ENCODE assay signal across 24 cellular contexts in the genomic region with DNA sequence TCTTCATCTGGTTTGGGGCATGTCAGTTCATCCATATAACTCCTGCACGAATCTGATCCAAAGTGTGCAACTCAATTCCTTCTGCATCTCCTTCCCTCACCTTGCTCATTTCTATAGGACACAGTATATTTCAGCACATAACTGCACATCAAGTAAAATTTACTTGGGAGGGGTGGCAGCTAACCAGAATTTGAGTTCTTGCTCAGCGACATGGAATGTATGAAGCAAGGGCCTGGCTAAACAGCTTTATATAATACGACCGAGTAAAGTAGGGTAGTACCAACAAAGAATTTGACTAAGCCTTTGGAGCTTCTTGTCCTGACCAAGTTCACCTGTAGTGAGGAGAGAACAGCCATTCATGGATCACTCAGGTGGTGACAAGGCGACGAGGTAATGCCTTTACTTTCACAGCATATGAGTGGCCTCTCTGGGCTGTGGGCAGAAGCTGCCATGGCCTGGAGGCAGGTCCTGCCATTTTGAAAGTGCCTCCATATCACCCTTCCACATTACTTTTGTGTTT.
A peak's percentile ranks its signal among the peaks of the same experiment; 100 is the strongest.
DNase-seq lines count a peak whose midpoint lies in the region; ATAC-seq and TF ChIP-seq lines count a peak whose summit lies in the region.
"Had no signal": no experiment of that assay in that cellular context is flagged by ENCODE, and none has a peak within 500 bp of the region (broad histone marks: within the 10 kb centered on the region; RNA-seq: fewer than 3 reads in every experiment).

No MANE protein-coding gene starts in this region.

- intact Hi-C loops in breast epithelium (cut with DNase I; ENCODE audit: low total_unique reads) = no loop called here
- intact Hi-C loops in MCF 10A (cut with micrococcal nuclease) = no loop called here
- intact Hi-C loops in psoas muscle (cut with DNase I) = loop anchor here in 1 of 2 donors (5.0 kb wide), 1 partner anchor 748 kb away; no protein-coding TSS in a partner anchor

- H3K27ac Mint-ChIP-seq in MCF 10A (ENCODE audit: low read depth, unreplicated experiment) = no peak overlapping the region
- H3K27ac Mint-ChIP-seq: effector memory CD8-positive, alpha-beta T cell; memory B cell; naive B cell; stimulated activated effector memory CD8-positive, alpha-beta T cell treated with anti-CD3 and anti-CD28 coated beads, Interleukin-12 subunit alpha, Interleukin-12 subunit beta, amount 100 ng/mL, for 72 hours had no signal

- TF ChIP-seq POLR2A in breast epithelium (IDR thresholded peaks at IDR 0.05) = no peak

- H3K4me3 ChIP-seq in breast epithelium (no peak overlapping the region), rectal smooth muscle tissue (ENCODE audit: low read length) (no peak overlapping the region), psoas muscle (no peak overlapping the region)
- H3K4me3 ChIP-seq: heart left ventricle had no signal

- H3K4me3 Mint-ChIP-seq in MCF 10A (ENCODE audit: unreplicated experiment) = no peak overlapping the region
- H3K4me3 Mint-ChIP-seq: activated T-cell treated with anti-CD3 and anti-CD28 coated beads, Interleukin-2, amount 50 U/mL, for 4 hours; effector memory CD8-positive, alpha-beta T cell; memory B cell; naive B cell; stimulated activated effector memory CD8-positive, alpha-beta T cell treated with anti-CD3 and anti-CD28 coated beads, Interleukin-12 subunit alpha, Interleukin-12 subunit beta, amount 100 ng/mL, for 72 hours had no signal

- POLR2A ChIA-PET in MCF 10A (lab: Yijun Ruan, JAX) = no interaction called here

- no peaks in the 10 kb centered on the region for H3K36me3 ChIP-seq in breast epithelium
- H3K36me3 ChIP-seq in rectal smooth muscle tissue (ENCODE audit: control insufficient read depth, insufficient read depth, low read length) = no peaks in the 10 kb centered on the region
- H3K36me3 ChIP-seq in psoas muscle (ENCODE audit: insufficient read depth in 1 of 2, low read depth in 1 of 2) = no peaks in the 10 kb centered on the region
- H3K36me3 ChIP-seq: brain microvascular endothelial cell had no signal

- no peaks in the 10 kb centered on the region for H3K27me3 Mint-ChIP-seq in MCF 10A (ENCODE audit: insufficient read depth, unreplicated experiment)
- H3K27me3 Mint-ChIP-seq: memory B cell had no signal

- H3K9me3 ChIP-seq in breast epithelium (no peaks in the 10 kb centered on the region), psoas muscle (no peaks in the 10 kb centered on the region)

- DNase-seq in breast epithelium (ENCODE audit: low spot score in 2 of 2) = no peak
- no peak for DNase-seq in MCF 10A (ENCODE audit: unreplicated experiment)
- DNase-seq in fibroblast of peridontal ligament (ENCODE audit: extremely low read depth) = peak; percentile 70
- DNase-seq in NCI-H82 (lab: John Stamatoyannopoulos, UW) = no peak
- DNase-seq in NCI-H2029 (lab: John Stamatoyannopoulos, UW) = no peak
- no peak for DNase-seq in psoas muscle
- DNase-seq: activated CD4-positive, alpha-beta T cell treated with anti-CD3 and anti-CD28 coated beads for 4 hours; activated T-cell treated with anti-CD3 and anti-CD28 coated beads, Interleukin-2, amount 50 U/mL, for 4 hours; brain microvascular endothelial cell; effector memory CD8-positive, alpha-beta T cell; GDM1; heart left ventricle; KG1; left colon; naive B cell; NCI-H1436 treated with DMSO at 0.1 percent for 48 hours; NCI-H524 treated with DMSO at 0.1 percent for 48 hours; occipital lobe; stimulated activated CD4-positive, alpha-beta T cell treated with anti-CD3 and anti-CD28 coated beads, Interleukin-2, amount 100 ng/mL, for 48 hours had no signal

- ATAC-seq in HG03175 (IDR thresholded peaks at IDR 0.05; ENCODE audit: unreplicated experiment) (no peak), psoas muscle (no peak)
- ATAC-seq: activated T-cell treated with anti-CD3 and anti-CD28 coated beads, Interleukin-2, amount 50 U/mL, for 4 hours; effector memory CD8-positive, alpha-beta T cell; heart left ventricle; left colon; stimulated activated effector memory CD8-positive, alpha-beta T cell treated with anti-CD3 and anti-CD28 coated beads, Interleukin-12 subunit alpha, Interleukin-12 subunit beta, amount 100 ng/mL, for 72 hours had no signal

- H3K4me1 ChIP-seq in breast epithelium (no peaks in the 10 kb centered on the region), rectal smooth muscle tissue (ENCODE audit: control insufficient read depth, insufficient read depth, low read length) (peaks cover 29% of the 10 kb centered on the region), psoas muscle (peaks cover 27% of the 10 kb centered on the region)

- H3K4me1 Mint-ChIP-seq in MCF 10A (ENCODE audit: insufficient read depth, unreplicated experiment) = peaks cover 30% of the 10 kb centered on the region
- H3K4me1 Mint-ChIP-seq: memory B cell had no signal

- WGBS in psoas muscle, 3 donors = 77 to 84% (median 79%) methylated on average over 6 of the region's 6 CpGs

- no TSS peak for BruUV-seq in MCF 10A (replicated peaks; lab: Mats Ljungman, UMichigan)

- H3K27ac ChIP-seq in breast epithelium (peak overlapping the region; percentile 59 to 71), rectal smooth muscle tissue (ENCODE audit: low read depth, low read length) (peak overlapping the region; percentile 78), psoas muscle (no peak overlapping the region)
- H3K27ac ChIP-seq: 22Rv1, brain microvascular endothelial cell had no signal

- H3K36me3 Mint-ChIP-seq in MCF 10A (ENCODE audit: insufficient read depth, unreplicated experiment) = no peaks in the 10 kb centered on the region
- H3K36me3 Mint-ChIP-seq: stimulated activated effector memory CD8-positive, alpha-beta T cell treated with anti-CD3 and anti-CD28 coated beads, Interleukin-12 subunit alpha, Interleukin-12 subunit beta, amount 100 ng/mL, for 72 hours had no signal

- no peaks in the 10 kb centered on the region for H3K9me3 Mint-ChIP-seq in MCF 10A (ENCODE audit: unreplicated experiment)
- H3K9me3 Mint-ChIP-seq: effector memory CD8-positive, alpha-beta T cell; memory B cell; stimulated activated effector memory CD8-positive, alpha-beta T cell treated with anti-CD3 and anti-CD28 coated beads, Interleukin-12 subunit alpha, Interleukin-12 subunit beta, amount 100 ng/mL, for 72 hours had no signal

- CTCF ChIA-PET in MCF 10A (lab: Yijun Ruan, JAX) = interaction anchor here (0.7 to 0.8 kb wide), 2 partner anchors 60 to 664 kb away, joined by 3 to 4 read pairs; no protein-coding TSS in a partner anchor

- TF ChIP-seq CTCF in breast epithelium (IDR thresholded peaks at IDR 0.05) (no peak), MCF 10A (IDR thresholded peaks at IDR 0.05; ENCODE audit: unreplicated experiment) (no peak), psoas muscle (IDR thresholded peaks at IDR 0.05) (no peak)

- no peak overlapping the region for H3K9ac ChIP-seq in rectal smooth muscle tissue (ENCODE audit: low read length)

- H3K27me3 ChIP-seq in breast epithelium = no peaks in the 10 kb centered on the region
- H3K27me3 ChIP-seq in rectal smooth muscle tissue (ENCODE audit: control insufficient read depth, insufficient read depth, low read length) = no peaks in the 10 kb centered on the region
- H3K27me3 ChIP-seq in psoas muscle (ENCODE audit: insufficient read depth in 3 of 3, low read length in 2 of 3) = no peaks in the 10 kb centered on the region
- H3K27me3 ChIP-seq: brain microvascular endothelial cell, heart left ventricle had no signal
